Comparison of ENCODE assay signal across 29 cellular contexts in genomic region chr11:75249704-75250103, GRCh38. TPM values are rescaled to one million over a fixed set of nuclear protein-coding genes. Genes with fewer than 3 reads are reported as not detected.
"Had no signal": no experiment of that assay in that cellular context is flagged by ENCODE, and none has a peak within 500 bp of the region (broad histone marks: within the 10 kb centered on the region; RNA-seq: fewer than 3 reads in every experiment).

No MANE protein-coding gene starts in this region.

- H3K4me1 Mint-ChIP-seq: activated naive CD8-positive, alpha-beta T cell treated with anti-CD3 and anti-CD28 coated beads, Interleukin-2, amount 50 U/mL, for 24 hours; nephron; stimulated activated effector memory CD8-positive, alpha-beta T cell treated with anti-CD3 and anti-CD28 coated beads, Interleukin-12 subunit alpha, Interleukin-12 subunit beta, amount 100 ng/mL, for 72 hours had no signal

- H3K27ac ChIP-seq: heart right ventricle, neutrophil, ovary, psoas muscle, right atrium auricular region, skin epidermis, stomach, upper lobe of left lung had no signal

- H3K4me3 Mint-ChIP-seq: activated naive CD4-positive, alpha-beta T cell treated with anti-CD3 and anti-CD28 coated beads for 36 hours; activated naive CD8-positive, alpha-beta T cell treated with anti-CD3 and anti-CD28 coated beads, Interleukin-2, amount 50 U/mL, for 24 hours; activated T-cell treated with anti-CD3 and anti-CD28 coated beads, Interleukin-2, amount 50 U/mL, for 24 hours; memory B cell; nephron; stimulated activated effector memory CD8-positive, alpha-beta T cell treated with anti-CD3 and anti-CD28 coated beads, Interleukin-12 subunit alpha, Interleukin-12 subunit beta, amount 100 ng/mL, for 72 hours; T-helper 17 cell had no signal

- H3K27me3 ChIP-seq: ovary, right atrium auricular region, upper lobe of left lung had no signal

- FAIRE-seq: endometrium, keratinocyte had no signal

- H3K9me3 ChIP-seq: neutrophil, ovary had no signal

- DNase-seq: activated CD4-positive, alpha-beta T cell treated with anti-CD3 and anti-CD28 coated beads for 4 hours; activated CD4-positive, alpha-beta T cell treated with anti-CD3 and anti-CD28 coated beads, Interleukin-2, amount 50 U/mL, for 48 hours; activated CD4-positive, CD25-positive, alpha-beta regulatory T cell; activated naive CD4-positive, alpha-beta T cell treated with anti-CD3 and anti-CD28 coated beads for 36 hours; activated naive CD8-positive, alpha-beta T cell treated with anti-CD3 and anti-CD28 coated beads, Interleukin-2, amount 50 U/mL, for 24 hours; erythroblast; foreskin fibroblast; heart right ventricle; ovary; psoas muscle; stimulated activated CD4-positive, alpha-beta T cell treated with anti-CD3 and anti-CD28 coated beads, Interleukin-2, amount 100 ng/mL, for 24 hours; stomach; SW 1271; T-helper 17 cell had no signal

- H3K4me3 ChIP-seq: heart right ventricle, ovary, psoas muscle, right atrium auricular region, skin epidermis, stomach, upper lobe of left lung had no signal

- ATAC-seq: activated naive CD8-positive, alpha-beta T cell treated with anti-CD3 and anti-CD28 coated beads, Interleukin-2, amount 50 U/mL, for 24 hours; left colon; stimulated activated effector memory CD8-positive, alpha-beta T cell treated with anti-CD3 and anti-CD28 coated beads, Interleukin-12 subunit alpha, Interleukin-12 subunit beta, amount 100 ng/mL, for 72 hours; T-helper 17 cell had no signal

- H3K36me3 ChIP-seq: heart right ventricle, neutrophil, ovary, right atrium auricular region, stomach, upper lobe of left lung had no signal

- H3K36me3 Mint-ChIP-seq: stimulated activated effector memory CD8-positive, alpha-beta T cell treated with anti-CD3 and anti-CD28 coated beads, Interleukin-12 subunit alpha, Interleukin-12 subunit beta, amount 100 ng/mL, for 72 hours had no signal

- H3K9me3 Mint-ChIP-seq: activated naive CD4-positive, alpha-beta T cell treated with anti-CD3 and anti-CD28 coated beads for 36 hours; activated naive CD8-positive, alpha-beta T cell treated with anti-CD3 and anti-CD28 coated beads, Interleukin-2, amount 50 U/mL, for 24 hours; activated T-cell treated with anti-CD3 and anti-CD28 coated beads, Interleukin-2, amount 50 U/mL, for 24 hours; activated T-helper 2 cell treated with anti-CD3 and anti-CD28 coated beads, Interferon-gamma antibody, Interleukin-2, Interleukin-4, amounts not matched to agents 10 μg/mL and 5 μg/mL and 100 μg/mL, durations not matched to agents 14 hours and 24 hours and 36 hours; stimulated activated effector memory CD8-positive, alpha-beta T cell treated with anti-CD3 and anti-CD28 coated beads, Interleukin-12 subunit alpha, Interleukin-12 subunit beta, amount 100 ng/mL, for 72 hours had no signal

RNA-seq across cellular contexts. Expression of gene TPBGL, which starts 9.1 kb away (rescaled TPM):
- total RNA-seq: activated naive CD4-positive, alpha-beta T cell treated with anti-CD3 and anti-CD28 coated beads for 36 hours; fibroblast of lung; myocyte; temporal lobe had no signal
- polyA plus RNA-seq: fibroblast of lung, keratinocyte had no signal
